In genomic region chr6:1608222-1608975, GRCh38 we compare ENCODE assay signal across 9 cellular contexts. TPM values are rescaled to one million over a fixed set of nuclear protein-coding genes. Genes with fewer than 3 reads are reported as not detected.
DNase-seq lines count a peak whose midpoint lies in the region; ATAC-seq, FAIRE-seq and TF ChIP-seq lines count a peak whose summit lies in the region.
"Had no signal": no experiment of that assay in that cellular context is flagged by ENCODE, and none has a peak within 500 bp of the region (broad histone marks: within the 10 kb centered on the region; RNA-seq: fewer than 3 reads in every experiment).

No MANE protein-coding gene starts in this region.

- in situ Hi-C loops in Panc1 (cut with HindIII; ENCODE audit: low pct_unique_long_range_greater_than_20kb, low sequenced_read_pairs) = no loop called here

- intact Hi-C loops in Panc1 (cut with micrococcal nuclease; ENCODE audit: unreplicated experiment) = no loop called here
- intact Hi-C loops in esophagus squamous epithelium (cut with DNase I) = loop anchor here (10.0 kb wide), 2 partner anchors 506 to 846 kb away; no protein-coding TSS in a partner anchor

- peaks cover 70% of the 10 kb centered on the region for H3K27me3 Mint-ChIP-seq in T-helper 1 cell treated with Interleukin-12 subunit alpha and Interleukin-12 subunit beta and Interleukin-4 antibody, amounts not matched to agents 30 μg/mL and 1 μg/mL, for 36 hours (ENCODE audit: low read depth)

- H3K4me3 Mint-ChIP-seq in T-helper 1 cell treated with Interleukin-12 subunit alpha and Interleukin-12 subunit beta and Interleukin-4 antibody, amounts not matched to agents 30 μg/mL and 1 μg/mL, for 36 hours = peak overlapping the region; percentile 17

- DNase-seq in T-helper 1 cell = no peak
- DNase-seq in Panc1 (ENCODE audit: low read depth, low spot score) = no peak
- no peak for DNase-seq in esophagus squamous epithelium (lab: John Stamatoyannopoulos, UW)
- DNase-seq in urothelium cell line (ENCODE audit: low spot score) = no peak
- DNase-seq: cortex of kidney had no signal

- WGBS in esophagus squamous epithelium, 2 donors = 26 to 29% methylated on average over 32 to 37 of the region's 48 CpGs

- FAIRE-seq in urothelium cell line (lab: Jason Lieb, UNC) = no peak

- H3K27ac ChIP-seq in Panc1 (ENCODE audit: low read length) (no peak overlapping the region), esophagus squamous epithelium (peak overlapping the region in 2 of 4 donors; percentile 91 to 96), skin epidermis (peak overlapping the region in 7 of 21 experiments; percentile 73 to 92 (median 78))

- TF ChIP-seq POLR2A in esophagus squamous epithelium (IDR thresholded peaks at IDR 0.05) = no peak

- TF ChIP-seq CTCF in Panc1 (IDR thresholded peaks at IDR 0.05) (no peak), esophagus squamous epithelium (IDR thresholded peaks at IDR 0.05) (no peak)

- POLR2A ChIA-PET in Panc1 (lab: Charles Lee) = interaction anchor here (0.6 kb wide), 1 partner anchor 585 kb away, joined by 5 read pairs; no protein-coding TSS in a partner anchor

- CTCF ChIA-PET in Panc1 (lab: Charles Lee) = interaction anchor here (0.6 kb wide), 1 partner anchor 585 kb away, joined by 3 read pairs; no protein-coding TSS in a partner anchor

- H3K4me1 ChIP-seq in Panc1 (ENCODE audit: control insufficient read depth, insufficient read depth, low read length) (peaks cover 14% of the 10 kb centered on the region), esophagus squamous epithelium (peaks cover 32 to 90% (median 49%) of the 10 kb centered on the region in 3 donors)

- no peak for ATAC-seq in Panc1
- no peak for ATAC-seq in esophagus mucosa
- ATAC-seq in HG02588 (IDR thresholded peaks at IDR 0.05; ENCODE audit: unreplicated experiment) = no peak

- H3K9me3 ChIP-seq in Panc1 (ENCODE audit: control insufficient read depth, insufficient read depth, low read depth, low read length) (no peaks in the 10 kb centered on the region), esophagus squamous epithelium (no peaks in the 10 kb centered on the region)

- peak overlapping the region; percentile 82 for H3K27ac Mint-ChIP-seq in T-helper 1 cell treated with Interleukin-12 subunit alpha and Interleukin-12 subunit beta and Interleukin-4 antibody, amounts not matched to agents 30 μg/mL and 1 μg/mL, for 36 hours

- H3K4me1 Mint-ChIP-seq in T-helper 1 cell treated with Interleukin-12 subunit alpha and Interleukin-12 subunit beta and Interleukin-4 antibody, amounts not matched to agents 30 μg/mL and 1 μg/mL, for 36 hours (ENCODE audit: low read depth) = peaks cover 27% of the 10 kb centered on the region

- H3K9me3 Mint-ChIP-seq in T-helper 1 cell treated with Interleukin-12 subunit alpha and Interleukin-12 subunit beta and Interleukin-4 antibody, amounts not matched to agents 30 μg/mL and 1 μg/mL, for 36 hours = no peaks in the 10 kb centered on the region

- H3K36me3 ChIP-seq in Panc1 (ENCODE audit: control insufficient read depth, insufficient read depth, low read length) (no peaks in the 10 kb centered on the region), esophagus squamous epithelium (no peaks in the 10 kb centered on the region)

- peaks cover 3% of the 10 kb centered on the region; the same call in 1 of the 2 replicates for H3K27me3 ChIP-seq in Panc1 (ENCODE audit: control insufficient read depth, insufficient read depth, low read length)
- peaks cover 12 to 99% (median 41%) of the 10 kb centered on the region in 4 donors for H3K27me3 ChIP-seq in esophagus squamous epithelium

- BruUV-seq in Panc1 (replicated peaks; lab: Mats Ljungman, UMichigan) = no TSS peak

- peaks cover 4% of the 10 kb centered on the region for H3K36me3 Mint-ChIP-seq in T-helper 1 cell treated with Interleukin-12 subunit alpha and Interleukin-12 subunit beta and Interleukin-4 antibody, amounts not matched to agents 30 μg/mL and 1 μg/mL, for 36 hours (ENCODE audit: low read depth)

- peak overlapping the region; percentile 62 to 69; a peak in 3 of 4 replicates for H3K4me3 ChIP-seq in Panc1 (ENCODE audit: low read depth in 2 of 2, low read length in 2 of 2)
- H3K4me3 ChIP-seq in esophagus squamous epithelium = peak overlapping the region in 3 of 4 donors; percentile 57 to 83 (median 67)
- peak overlapping the region in 4 of 7 experiments; percentile 60 to 65 (median 62) for H3K4me3 ChIP-seq in skin epidermis

RNA-seq across cellular contexts. Expression of gene FOXC1, which starts 1.3 kb away (rescaled TPM):
- total RNA-seq in Panc1 (2021; ENCODE audit: unreplicated experiment) (6.7 TPM), esophagus squamous epithelium (1 to 10 TPM; 2.2 to 6.0 (median 3.4) TPM), esophagus mucosa (6.5 TPM)
- 3.5 TPM for polyA plus RNA-seq in Panc1 (2012; ENCODE audit: insufficient read length)
